Comparison of ENCODE assay signal across 8 cellular contexts in genomic region chr16:30927789-30928378, GRCh38. TPM values are rescaled to one million over a fixed set of nuclear protein-coding genes. Genes with fewer than 3 reads are reported as not detected.
DNase-seq lines count a peak whose midpoint lies in the region; ATAC-seq, FAIRE-seq and TF ChIP-seq lines count a peak whose summit lies in the region.

No MANE protein-coding gene starts in this region.

- H3K14ac ChIP-seq in mesenchymal stem cell (ENCODE audit: low read length in 2 of 2): no peak overlapping the region

- intact Hi-C loops in colonic mucosa (cut with DNase I): no loop called here
- intact Hi-C loops in tibial artery (cut with DNase I; ENCODE audit: low total_unique reads): no loop called here

- no peak overlapping the region for H4K91ac ChIP-seq in mesenchymal stem cell (ENCODE audit: low read length)

- H2BK5ac ChIP-seq in mesenchymal stem cell (ENCODE audit: low read depth, low read length, poor library complexity, severe bottlenecking): no peak overlapping the region

- no peak overlapping the region for H2BK12ac ChIP-seq in mesenchymal stem cell (ENCODE audit: low read length in 2 of 2)

- DNase-seq in DMS153 (lab: John Stamatoyannopoulos, UW) (peak; percentile 96), M059J (ENCODE audit: low read depth) (peak; percentile 62), RCC 7860 (ENCODE audit: low spot score) (peak; percentile 37), colonic mucosa (peak; percentile 46), mesenchymal stem cell (peak; percentile 22), tibial artery (no peak)

- 75% methylated on average over 15 of the region's 15 CpGs for WGBS in mesenchymal stem cell

- H2BK120ac ChIP-seq in mesenchymal stem cell (ENCODE audit: low read depth, low read length): no peak overlapping the region

- H3K18ac ChIP-seq in mesenchymal stem cell (ENCODE audit: low read depth in 1 of 2, low read length in 2 of 2): no peak overlapping the region

- TF ChIP-seq CTCF in colonic mucosa (IDR thresholded peaks at IDR 0.05) (no peak), tibial artery (IDR thresholded peaks at IDR 0.05) (no peak)

- no peaks in the 10 kb centered on the region for H3K4me1 ChIP-seq in colonic mucosa
- peaks cover 24% of the 10 kb centered on the region for H3K4me1 ChIP-seq in mesenchymal stem cell (ENCODE audit: control insufficient read depth, insufficient read depth, low read depth, low read length)
- H3K4me1 ChIP-seq in tibial artery: peaks cover 0 to 33% (median 16%) of the 10 kb centered on the region in 4 donors

- H3K27me3 ChIP-seq in colonic mucosa (no peaks in the 10 kb centered on the region), mesenchymal stem cell (ENCODE audit: control insufficient read depth in 1 of 2, insufficient read depth in 1 of 2, low read length in 2 of 2) (no peaks in the 10 kb centered on the region), tibial artery (no peaks in the 10 kb centered on the region)

- no peak overlapping the region for H2AFZ ChIP-seq in mesenchymal stem cell (ENCODE audit: low read depth, low read length)

- no peak overlapping the region for H2BK15ac ChIP-seq in mesenchymal stem cell (ENCODE audit: low read depth, poor library complexity, severe bottlenecking)

- H3K9ac ChIP-seq in colonic mucosa (ENCODE audit: low read depth in 2 of 2, low read length in 2 of 2) (no peak overlapping the region), mesenchymal stem cell (ENCODE audit: low read length) (no peak overlapping the region)

- H3K36me3 ChIP-seq in colonic mucosa: no peaks in the 10 kb centered on the region
- peaks cover 49 to 67% of the 10 kb centered on the region in 2 experiments for H3K36me3 ChIP-seq in mesenchymal stem cell (ENCODE audit: control insufficient read depth in 1 of 2, insufficient read depth in 2 of 2, low read depth in 1 of 2, low read length in 2 of 2)
- H3K36me3 ChIP-seq in tibial artery: peaks cover 7 to 69% (median 34%) of the 10 kb centered on the region in 3 donors

- no peak overlapping the region for H2AK5ac ChIP-seq in mesenchymal stem cell (ENCODE audit: low read length, severe bottlenecking)

- peaks cover 54% of the 10 kb centered on the region for H3K79me1 ChIP-seq in mesenchymal stem cell (replicated peaks; ENCODE audit: low read length, poor library complexity, severe bottlenecking)

- no peak for ATAC-seq in HG03439 (IDR thresholded peaks at IDR 0.05; ENCODE audit: unreplicated experiment)
- no peak for ATAC-seq in GM19328 (IDR thresholded peaks at IDR 0.05; ENCODE audit: unreplicated experiment)

- no peak overlapping the region for H3K4ac ChIP-seq in mesenchymal stem cell (ENCODE audit: low read depth in 1 of 2, low read length in 2 of 2)

- H3K4me3 ChIP-seq in colonic mucosa: no peak overlapping the region
- no peak overlapping the region for H3K4me3 ChIP-seq in mesenchymal stem cell (ENCODE audit: insufficient read depth in 1 of 2, low read depth in 1 of 2, low read length in 2 of 2)
- no peak overlapping the region for H3K4me3 ChIP-seq in tibial artery

- H3K9me3 ChIP-seq in colonic mucosa (no peaks in the 10 kb centered on the region), mesenchymal stem cell (ENCODE audit: control insufficient read depth, low read length) (no peaks in the 10 kb centered on the region), tibial artery (no peaks in the 10 kb centered on the region)

- no peak overlapping the region for H3K23ac ChIP-seq in mesenchymal stem cell (ENCODE audit: low read length in 2 of 2)

- H3K4me2 ChIP-seq in mesenchymal stem cell (ENCODE audit: low read length, poor library complexity, severe bottlenecking): no peak overlapping the region

- H4K8ac ChIP-seq in mesenchymal stem cell (ENCODE audit: low read length): peak overlapping the region; percentile 7

- no peak for FAIRE-seq in RCC 7860 (lab: Jason Lieb, UNC)

- no peak overlapping the region for H3K27ac ChIP-seq in colonic mucosa
- no peak overlapping the region for H3K27ac ChIP-seq in mesenchymal stem cell (ENCODE audit: low read length, poor library complexity, severe bottlenecking)
- H3K27ac ChIP-seq in tibial artery: peak overlapping the region in 1 of 2 donors; percentile 43

RNA-seq across cellular contexts. Expression of gene FBXL19, which starts 4.5 kb away (rescaled TPM):
- total RNA-seq in M059J (2014; rRNA removed; shearing (Covaris generic)): 10.5 and 16.8 TPM in 2 replicates
- 10 to 100 TPM; 21.9 to 44.8 TPM for total RNA-seq in colonic mucosa
- polyA plus RNA-seq in mesenchymal stem cell (2013, experiment 1 of 2): 21.4 TPM
- polyA plus RNA-seq in mesenchymal stem cell (2013, experiment 2 of 2): 20.2 TPM

RNA-seq across cellular contexts. Expression of gene ORAI3, which starts 21.0 kb away (rescaled TPM):
- 46.0 and 58.5 TPM in 2 replicates for total RNA-seq in M059J (2014; rRNA removed; shearing (Covaris generic))
- 10 to 100 TPM; 14.3 to 22.1 TPM for total RNA-seq in colonic mucosa
- polyA plus RNA-seq in mesenchymal stem cell (2013, experiment 1 of 2): 63.4 TPM
- polyA plus RNA-seq in mesenchymal stem cell (2013, experiment 2 of 2): 64.8 TPM

RNA-seq across cellular contexts. Expression of gene SETD1A, which starts 29.7 kb away (rescaled TPM):
- total RNA-seq in M059J (2014; rRNA removed; shearing (Covaris generic)): 1.4 and 3.9 TPM in 2 replicates
- 10 to 100 TPM; 11.6 to 15.9 TPM for total RNA-seq in colonic mucosa
- polyA plus RNA-seq in mesenchymal stem cell (2013, experiment 1 of 2): 11.7 TPM
- polyA plus RNA-seq in mesenchymal stem cell (2013, experiment 2 of 2): 10.9 TPM

RNA-seq across cellular contexts. Expression of gene CTF1, which starts 31.5 kb away (rescaled TPM):
- total RNA-seq in M059J (2014; rRNA removed; shearing (Covaris generic)): 0.42 TPM in 1 of 2 replicates, not detected in the other
- total RNA-seq in colonic mucosa: 1 to 10 TPM in 1 of 2 donors, under 1 TPM in 1; 0.72 to 1.6 TPM
- 6.7 TPM for polyA plus RNA-seq in mesenchymal stem cell (2013, experiment 1 of 2)
- polyA plus RNA-seq in mesenchymal stem cell (2013, experiment 2 of 2): 7.0 TPM

RNA-seq across cellular contexts. Expression of gene BCL7C, which starts 34.0 kb away (rescaled TPM):
- total RNA-seq in M059J (2014; rRNA removed; shearing (Covaris generic)): 33.6 and 34.7 TPM in 2 replicates
- 10 to 100 TPM; 19.9 to 34.5 TPM for total RNA-seq in colonic mucosa
- 34.4 TPM for polyA plus RNA-seq in mesenchymal stem cell (2013, experiment 1 of 2)
- polyA plus RNA-seq in mesenchymal stem cell (2013, experiment 2 of 2): 34.2 TPM

Comparison
In these comparisons a context has a peak if more than half of its experiments do, and no peak if none do; other contexts are left out.
1. DNase-seq: peak in DMS153 (single experiment), M059J (single experiment), RCC 7860 (single experiment), colonic mucosa (single experiment) and mesenchymal stem cell (single experiment); none in tibial artery (0 of 2).